In genomic region chr17:4852504-4853075, GRCh38 we compare ENCODE assay signal across 7 cellular contexts. TPM values are rescaled to one million over a fixed set of nuclear protein-coding genes. Genes with fewer than 3 reads are reported as not detected.
DNase-seq lines count a peak whose midpoint lies in the region; ATAC-seq and TF ChIP-seq lines count a peak whose summit lies in the region.

No MANE protein-coding gene starts in this region.

- no peak overlapping the region for H3K4me3 ChIP-seq in mucosa of descending colon

- H3K27me3 Mint-ChIP-seq in brain, result no peaks in the 10 kb centered on the region

- H3K4me1 ChIP-seq in mucosa of descending colon (ENCODE audit: low read depth), result peaks cover 25% of the 10 kb centered on the region

- peak overlapping the region in 1 of 5 experiments; percentile 2 for H3K4me3 Mint-ChIP-seq in brain

- intact Hi-C loops in mucosa of descending colon (cut with DNase I, micrococcal nuclease), result no loop called here

- ATAC-seq in mucosa of descending colon, result peak; percentile 13
- ATAC-seq in GM18907 (IDR thresholded peaks at IDR 0.05; ENCODE audit: unreplicated experiment), result no peak

- peak; percentile 71 for DNase-seq in EL
- peak; percentile 72 for DNase-seq in NCI-H1694 treated with DMSO at 0.1 percent for 48 hours (lab: John Stamatoyannopoulos, UW)
- DNase-seq in mucosa of descending colon, result peak in 1 of 3 donors; percentile 32
- no peak for DNase-seq in iPS-NIHi7 (ENCODE audit: extremely low spot score)
- DNase-seq in NCI-H1417 treated with DMSO at 0.1 percent for 48 hours (lab: John Stamatoyannopoulos, UW), result no peak

- peak overlapping the region in 4 of 5 experiments; percentile 17 to 90 (median 80) for H3K27ac Mint-ChIP-seq in brain

- H3K9me3 ChIP-seq in mucosa of descending colon, result no peaks in the 10 kb centered on the region

- H3K36me3 ChIP-seq in mucosa of descending colon (ENCODE audit: low read depth), result no peaks in the 10 kb centered on the region

- no peaks in the 10 kb centered on the region for H3K9me3 Mint-ChIP-seq in brain

- TF ChIP-seq CTCF in brain (conservative IDR thresholded peaks at IDR 0.05), result no peak
- no peak for TF ChIP-seq CTCF in mucosa of descending colon (IDR thresholded peaks at IDR 0.05)

- peaks cover 56% of the 10 kb centered on the region for H3K4me1 Mint-ChIP-seq in brain

- peaks cover 27% of the 10 kb centered on the region for H3K36me3 Mint-ChIP-seq in brain

RNA-seq across cellular contexts. Expression of gene MINK1, which starts 19.4 kb away (rescaled TPM):
- 61.8 TPM for polyA plus RNA-seq in brain (ENCODE audit: insufficient read depth, low read depth, low replicate concordance)
- 100 to 1,000 TPM; 140 to 227 (median 170) TPM for total RNA-seq in mucosa of descending colon

RNA-seq across cellular contexts. Expression of gene PLD2, which starts 45.6 kb away (rescaled TPM):
- 14.0 TPM for polyA plus RNA-seq in brain (ENCODE audit: insufficient read depth, low read depth, low replicate concordance)
- total RNA-seq in mucosa of descending colon, result 10 to 100 TPM; 24.4 to 29.8 (median 29.2) TPM

RNA-seq across cellular contexts. Expression of gene C17orf107, which starts 46.7 kb away (rescaled TPM):
- 5.3 TPM for polyA plus RNA-seq in brain (ENCODE audit: insufficient read depth, low read depth, low replicate concordance)
- total RNA-seq in mucosa of descending colon, result 1 to 10 TPM in 1 of 3 donors, under 1 TPM in 2; 0.52 to 2.6 (median 0.80) TPM

RNA-seq across cellular contexts. Expression of gene CHRNE, which starts 50.3 kb away (rescaled TPM):
- polyA plus RNA-seq in brain (ENCODE audit: insufficient read depth, low read depth, low replicate concordance), result 1.5 TPM
- total RNA-seq in mucosa of descending colon, result 1 to 10 TPM in 1 of 3 donors, under 1 TPM in 1, not detected in 1; 0.24 to 1.3 TPM

Comparison
In these comparisons a context has a peak if more than half of its experiments do, and no peak if none do; other contexts are left out.
1. DNase-seq: peak in EL (single experiment) and NCI-H1694 treated with DMSO at 0.1 percent for 48 hours (single experiment); none in iPS-NIHi7 (single experiment) and NCI-H1417 treated with DMSO at 0.1 percent for 48 hours (single experiment).